In genomic region chr2:8671176-8671575, GRCh38 we compare ENCODE assay signal across 18 cellular contexts. TPM values are rescaled to one million over a fixed set of nuclear protein-coding genes. Genes with fewer than 3 reads are reported as not detected.
DNase-seq lines count a peak whose midpoint lies in the region; ATAC-seq and TF ChIP-seq lines count a peak whose summit lies in the region.
"Had no signal": no experiment of that assay in that cellular context is flagged by ENCODE, and none has a peak within 500 bp of the region (broad histone marks: within the 10 kb centered on the region; RNA-seq: fewer than 3 reads in every experiment).

No MANE protein-coding gene starts in this region.

- H3K36me3 Mint-ChIP-seq in T-helper 17 cell (ENCODE audit: low read depth) (peaks cover 1% of the 10 kb centered on the region), HFFc6 (ENCODE audit: low read depth) (peaks cover 16% of the 10 kb centered on the region)
- H3K36me3 Mint-ChIP-seq: CD4-positive, CD25-positive, alpha-beta regulatory T cell had no signal

- intact Hi-C loops in cardiac septum (cut with DNase I): no loop called here
- intact Hi-C loops in Right ventricle myocardium superior (cut with DNase I): no loop called here
- intact Hi-C loops in lower lobe of right lung (cut with DNase I): no loop called here

- H3K27me3 ChIP-seq in lower lobe of right lung (ENCODE audit: low read depth): no peaks in the 10 kb centered on the region

- no peaks in the 10 kb centered on the region for H3K36me3 ChIP-seq in lower lobe of right lung
- H3K36me3 ChIP-seq: BLaER1 had no signal

- H3K27ac Mint-ChIP-seq in T-helper 17 cell (no peak overlapping the region), HFFc6 (no peak overlapping the region)
- H3K27ac Mint-ChIP-seq: B cell; CD4-positive, CD25-positive, alpha-beta regulatory T cell; CD8-positive, alpha-beta T cell had no signal

- TF ChIP-seq CTCF in coronary artery (IDR thresholded peaks at IDR 0.05) (no peak), lower lobe of right lung (IDR thresholded peaks at IDR 0.05) (no peak), HFFc6 (IDR thresholded peaks at IDR 0.05) (no peak)

- DNase-seq in cardiac septum (ENCODE audit: low spot score) (peak; percentile 51), Right ventricle myocardium superior (no peak), coronary artery (ENCODE audit: low spot score) (peak; percentile 56), lower lobe of right lung (peak; percentile 14), T-helper 17 cell (no peak), HFFc6 (no peak)
- DNase-seq: Caco-2; CD4-positive, CD25-positive, alpha-beta regulatory T cell; CD8-positive, alpha-beta T cell; DMS153; DND-41; GM23248; H7; HCEC 1CT had no signal

- ATAC-seq in Right ventricle myocardium superior (ENCODE audit: poor library complexity) (no peak), lower lobe of right lung (no peak), T-helper 17 cell (no peak), GM19463 (IDR thresholded peaks at IDR 0.05; ENCODE audit: unreplicated experiment) (no peak)
- ATAC-seq: CD8-positive, alpha-beta T cell had no signal

- peaks cover 3% of the 10 kb centered on the region for H3K4me1 ChIP-seq in lower lobe of right lung
- H3K4me1 ChIP-seq: BLaER1 had no signal

- peaks cover 19% of the 10 kb centered on the region for H3K9me3 Mint-ChIP-seq in HFFc6

- H3K27ac ChIP-seq in coronary artery (no peak overlapping the region), lower lobe of right lung (no peak overlapping the region)
- H3K27ac ChIP-seq: BLaER1, C4-2B, GM23248 had no signal

- H3K4me3 ChIP-seq in coronary artery (no peak overlapping the region), lower lobe of right lung (no peak overlapping the region)
- H3K4me3 ChIP-seq: BLaER1, GM23248 had no signal

- H3K4me1 Mint-ChIP-seq in T-helper 17 cell (peaks cover 1% of the 10 kb centered on the region), HFFc6 (ENCODE audit: low read depth) (peaks cover 3% of the 10 kb centered on the region; the same call in 1 of the 2 replicates)
- H3K4me1 Mint-ChIP-seq: B cell; CD4-positive, CD25-positive, alpha-beta regulatory T cell had no signal

- H3K9me3 ChIP-seq in lower lobe of right lung (peaks cover 15% of the 10 kb centered on the region), T-helper 17 cell (ENCODE audit: control insufficient read depth, low read length, poor library complexity, severe bottlenecking) (no peaks in the 10 kb centered on the region)

- H3K4me3 Mint-ChIP-seq in T-helper 17 cell: no peak overlapping the region
- H3K4me3 Mint-ChIP-seq in HFFc6: no peak overlapping the region
- H3K4me3 Mint-ChIP-seq: B cell; CD8-positive, alpha-beta T cell had no signal

- peaks cover 6% of the 10 kb centered on the region for H3K27me3 Mint-ChIP-seq in T-helper 17 cell
- H3K27me3 Mint-ChIP-seq in HFFc6 (ENCODE audit: insufficient read depth): peaks cover 2% of the 10 kb centered on the region

RNA-seq across cellular contexts. Expression of gene ID2, which starts 10.7 kb away (rescaled TPM):
- total RNA-seq in cardiac septum (35.1 TPM), Right ventricle myocardium superior (25.5 TPM), lower lobe of right lung (102 TPM), T-helper 17 cell (100 to 1,000 TPM; 103 to 113 TPM)
- total RNA-seq in HFFc6 (2021; fragmentation: NEBNext Ultra II Directional; extraction: Animal tissue kit (Norgen Biotek cat#: 25700)): 10 to 100 TPM; 81.3 to 97.1 (median 88.1) TPM

Comparison
In these comparisons a context has a peak if more than half of its experiments do, and no peak if none do; other contexts are left out.
1. DNase-seq: peak in cardiac septum (single experiment), coronary artery (single experiment) and lower lobe of right lung (single experiment); none in Right ventricle myocardium superior (single experiment), T-helper 17 cell (0 of 3) and HFFc6 (single experiment).